ENCODE assay signal across 7 cellular contexts in the genomic region with DNA sequence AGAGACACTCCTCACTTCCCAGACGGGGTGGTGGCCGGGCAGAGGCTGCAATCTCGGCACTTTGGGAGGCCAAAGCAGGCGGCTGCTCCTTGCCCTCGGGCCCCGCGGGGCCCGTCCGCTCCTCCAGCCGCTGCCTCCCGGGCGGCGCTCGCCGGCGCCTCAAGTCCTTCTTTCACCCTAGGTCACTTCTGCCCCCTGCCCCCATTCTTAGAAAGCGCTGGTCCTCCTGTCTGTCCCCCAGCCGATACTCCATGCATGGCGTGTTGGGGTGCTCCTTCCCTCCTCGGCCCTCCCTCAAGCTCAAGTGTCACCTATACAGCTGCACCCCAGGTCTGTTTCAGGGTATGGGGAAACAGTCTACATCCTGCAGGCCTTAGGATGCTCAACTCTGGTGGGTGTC. TPM values are rescaled to one million over a fixed set of nuclear protein-coding genes. Genes with fewer than 3 reads are reported as not detected.
DNase-seq lines count a peak whose midpoint lies in the region; FAIRE-seq and TF ChIP-seq lines count a peak whose summit lies in the region.
"Not testable (repeated sequence)": the region's sequence is repeated elsewhere in the genome, so short reads cannot be mapped to it uniquely, and the experiment has no call there.

No MANE protein-coding gene starts in this region.

- not testable (repeated sequence) for H3K27me3 Mint-ChIP-seq in Caco-2 (ENCODE audit: insufficient read depth, unreplicated experiment)

- not testable (repeated sequence) for H3K9ac ChIP-seq in kidney (ENCODE audit: low read length in 2 of 2)

- POLR2A ChIA-PET in Caco-2 (lab: Charles Lee), result not testable (repeated sequence)

- peaks cover 47% of the 10 kb centered on the region for H3K4me1 Mint-ChIP-seq in Caco-2 (ENCODE audit: low read depth, unreplicated experiment)

- intact Hi-C loops in Caco-2 (cut with micrococcal nuclease; ENCODE audit: unreplicated experiment); kidney (cut with DNase I); posterior vena cava (cut with DNase I): not testable (repeated sequence)

- peak overlapping the region; percentile 76 for H3K27ac Mint-ChIP-seq in Caco-2 (ENCODE audit: unreplicated experiment)

- FAIRE-seq in kidney (lab: Jason Lieb, UNC), result not testable (repeated sequence)

- not testable (repeated sequence) for H3K9me3 ChIP-seq in Caco-2; kidney (ENCODE audit: control insufficient read depth in 1 of 2, low read length in 2 of 2)

- BruUV-seq in Caco-2 (replicated peaks; lab: Mats Ljungman, UMichigan), result not testable (repeated sequence)

- DNase-seq in Caco-2; substantia nigra (lab: John Stamatoyannopoulos, UW): not testable (repeated sequence)
- DNase-seq in activated CD8-positive, alpha-beta memory T cell treated with anti-CD3 and anti-CD28 coated beads, Interleukin-2, amount 50 U/mL, for 48 hours, result peak; percentile 34
- DNase-seq in kidney (peak; percentile 27), mesenteric fat pad (ENCODE audit: low spot score) (peak; percentile 41), posterior vena cava (ENCODE audit: low spot score) (peak; percentile 62)

- H3K27ac ChIP-seq in cingulate gyrus (ENCODE audit: low read depth, low read length) (peak overlapping the region; percentile 77), substantia nigra (ENCODE audit: low read depth, low read length, poor library complexity, severe bottlenecking) (peak overlapping the region; percentile 70)
- not testable (repeated sequence) for H3K27ac ChIP-seq in kidney (ENCODE audit: low read depth in 2 of 2, low read length in 2 of 2)

- not testable (repeated sequence) for TF ChIP-seq CTCF in Caco-2 (IDR thresholded peaks at IDR 0.05; ENCODE audit: insufficient read depth in 1 of 2, low read depth in 1 of 2, low read length in 1 of 2, severe bottlenecking in 1 of 2, unreplicated experiment in 1 of 2); kidney (IDR thresholded peaks at IDR 0.05; ENCODE audit: borderline replicate concordance, extremely low read depth, insufficient read depth)

- not testable (repeated sequence) for H3K9me3 Mint-ChIP-seq in Caco-2 (ENCODE audit: unreplicated experiment)

- H3K4me1 ChIP-seq in Caco-2, result peaks cover 79% of the 10 kb centered on the region
- not testable (repeated sequence) for H3K4me1 ChIP-seq in kidney (ENCODE audit: control insufficient read depth in 1 of 2, insufficient read depth in 1 of 2, low read depth in 1 of 2, low read length in 2 of 2)

- CTCF ChIA-PET in Caco-2 (lab: Charles Lee), result interaction anchor here (0.8 kb wide), 1 partner anchor 14 kb away, joined by 3 read pairs; a partner anchor contains a TSS

- not testable (repeated sequence) for H3K36me3 ChIP-seq in Caco-2 (ENCODE audit: control insufficient read depth, insufficient read depth, low read length); kidney (ENCODE audit: control insufficient read depth in 1 of 2, insufficient read depth in 2 of 2, low read length in 2 of 2)

- not testable (repeated sequence) for H3K36me3 Mint-ChIP-seq in Caco-2 (ENCODE audit: insufficient read depth, unreplicated experiment)

- H3K4me3 Mint-ChIP-seq in Caco-2 (ENCODE audit: unreplicated experiment), result peak overlapping the region; percentile 15

- not testable (repeated sequence) for H3K4me3 ChIP-seq in Caco-2 (ENCODE audit: low read depth, low read length); kidney (ENCODE audit: low read length in 2 of 2)

- not testable (repeated sequence) for H3K27me3 ChIP-seq in Caco-2 (replicated peaks; ENCODE audit: control insufficient read depth, insufficient read depth, low read length)

RNA-seq across cellular contexts. Expression of a gene that starts 13.5 kb away (rescaled TPM):
- total RNA-seq in Caco-2 (2022), result 198 and 205 TPM in 2 replicates
- 121 TPM for total RNA-seq in kidney
- 167 TPM for polyA plus RNA-seq in kidney (ENCODE audit: insufficient read depth, low read depth, low replicate concordance)
- 87.0 TPM for total RNA-seq in mesenteric fat pad
- total RNA-seq in posterior vena cava, result 10 to 100 TPM; 49.2 to 84.8 TPM
